Comparison of ENCODE assay signal across 11 cellular contexts in genomic region chr11:61120865-61121831, GRCh38. TPM values are rescaled to one million over a fixed set of nuclear protein-coding genes. Genes with fewer than 3 reads are reported as not detected.
A peak's percentile ranks its signal among the peaks of the same experiment; 100 is the strongest.
DNase-seq lines count a peak whose midpoint lies in the region; ATAC-seq and TF ChIP-seq lines count a peak whose summit lies in the region.
"Had no signal": no experiment of that assay in that cellular context is flagged by ENCODE, and none has a peak within 500 bp of the region (broad histone marks: within the 10 kb centered on the region; RNA-seq: fewer than 3 reads in every experiment).

No MANE protein-coding gene starts in this region.

- H3K36me3 Mint-ChIP-seq in activated T-cell treated with anti-CD3 and anti-CD28 coated beads, Interleukin-2, amount 50 U/mL, for 4 hours (ENCODE audit: insufficient read depth), result peaks cover 60% of the 10 kb centered on the region

- H3K9ac ChIP-seq in PC-3 (ENCODE audit: low read length), result no peak overlapping the region

- no peaks in the 10 kb centered on the region for H3K9me3 Mint-ChIP-seq in activated T-cell treated with anti-CD3 and anti-CD28 coated beads, Interleukin-2, amount 50 U/mL, for 4 hours

- H3K27ac ChIP-seq in heart right ventricle, result no peak overlapping the region
- no peak overlapping the region for H3K27ac ChIP-seq in PC-3 (ENCODE audit: low read length)

- H3K27me3 ChIP-seq in heart right ventricle, result no peaks in the 10 kb centered on the region
- no peaks in the 10 kb centered on the region for H3K27me3 ChIP-seq in PC-3 (ENCODE audit: low read length)

- H3K4me1 ChIP-seq in heart right ventricle (peaks cover 0 to 18% (median 13%) of the 10 kb centered on the region in 9 donors), PC-3 (ENCODE audit: insufficient read depth, low read length) (peaks cover 13% of the 10 kb centered on the region)

- no peak overlapping the region for H2AFZ ChIP-seq in PC-3 (ENCODE audit: low read length)

- 54 to 61% methylated on average over 17 of the region's 17 CpGs for WGBS in heart right ventricle, 2 donors

- no peaks in the 10 kb centered on the region for H4K20me1 ChIP-seq in PC-3 (ENCODE audit: low read length)

- no TSS peak for BruUV-seq in PC-3 (replicated peaks; lab: Mats Ljungman, UMichigan)

- H3K36me3 ChIP-seq in heart right ventricle, result peaks cover 0 to 5% (median 0%) of the 10 kb centered on the region in 9 donors
- no peaks in the 10 kb centered on the region for H3K36me3 ChIP-seq in PC-3 (ENCODE audit: low read depth, low read length)

- no peaks in the 10 kb centered on the region for H3F3A ChIP-seq in PC-3 (ENCODE audit: low read length, unreplicated experiment)

- peaks cover 66% of the 10 kb centered on the region for H3K4me1 Mint-ChIP-seq in activated T-cell treated with anti-CD3 and anti-CD28 coated beads, Interleukin-2, amount 50 U/mL, for 4 hours (ENCODE audit: low read depth)

- TF ChIP-seq CTCF in heart right ventricle (IDR thresholded peaks at IDR 0.05) (no peak), PC-3 (conservative IDR thresholded peaks at IDR 0.05; ENCODE audit: low read depth, low read length) (no peak)

- peak; percentile 64 to 69 for ATAC-seq in activated T-cell treated with anti-CD3 and anti-CD28 coated beads, Interleukin-2, amount 50 U/mL, for 4 hours
- ATAC-seq in heart right ventricle (peak; percentile 33 to 68 (median 50)), PC-3 (no peak), GM19351 (IDR thresholded peaks at IDR 0.05; ENCODE audit: unreplicated experiment) (no peak)

- no peak overlapping the region for H3K4me2 ChIP-seq in PC-3 (ENCODE audit: low read length)

- peak overlapping the region; percentile 62 for H3K4me3 Mint-ChIP-seq in activated T-cell treated with anti-CD3 and anti-CD28 coated beads, Interleukin-2, amount 50 U/mL, for 4 hours

- POLR2A ChIA-PET in PC-3 (lab: Charles Lee; ENCODE audit: unreplicated experiment), result no interaction called here

- H3K9me2 ChIP-seq in PC-3 (replicated peaks; ENCODE audit: low read length), result no peaks in the 10 kb centered on the region

- H3K4me3 ChIP-seq in heart right ventricle (no peak overlapping the region), PC-3 (ENCODE audit: low read length) (no peak overlapping the region)

- H3K9me3 ChIP-seq in heart right ventricle (no peaks in the 10 kb centered on the region), PC-3 (ENCODE audit: low read length) (no peaks in the 10 kb centered on the region)

- DNase-seq in activated gamma-delta T cell treated with Interleukin-2 at 50 U/mL for 16 hours (peak; percentile 52), activated gamma-delta T cell (lab: John Stamatoyannopoulos, UW) (no peak), heart right ventricle (peak; percentile 58 to 70), superior temporal gyrus (ENCODE audit: extremely low spot score) (peak; percentile 65), PC-3 (no peak), NCI-H2081 treated with DMSO at 0.1 percent for 48 hours (lab: John Stamatoyannopoulos, UW) (no peak)
- peak; percentile 33 for DNase-seq in activated T-cell treated with anti-CD3 and anti-CD28 coated beads, Interleukin-2, amount 50 U/mL, for 4 hours
- DNase-seq: NCI-H774 had no signal

- CTCF ChIA-PET in PC-3 (lab: Charles Lee), result no interaction called here

- intact Hi-C loops in heart right ventricle (cut with DNase I), result loop anchor here in 2 of 10 donors (10.0 kb wide), 1 partner anchor 206 kb away; the partner anchor contains the start of gene TMEM109 (in 2 of the 2)
- intact Hi-C loops in PC-3 (cut with micrococcal nuclease), result no loop called here

- no peaks in the 10 kb centered on the region for H3K27me3 Mint-ChIP-seq in activated T-cell treated with anti-CD3 and anti-CD28 coated beads, Interleukin-2, amount 50 U/mL, for 4 hours (ENCODE audit: low read depth)

- H3K79me2 ChIP-seq in PC-3 (ENCODE audit: low read length), result no peaks in the 10 kb centered on the region

RNA-seq across cellular contexts. Expression of gene CD5, which starts 18.9 kb away (rescaled TPM):
- total RNA-seq in activated T-cell treated with anti-CD3 and anti-CD28 coated beads, Interleukin-2, amount 50 U/mL, for 4 hours, result 100 to 1,000 TPM; 318 to 420 (median 359) TPM
- 1 to 10 TPM in 1 of 10 donors, under 1 TPM in 6, not detected in 3; 0.07 to 5.7 (median 0.38) TPM for total RNA-seq in heart right ventricle
- polyA plus RNA-seq in heart right ventricle, result under 1 TPM in 1 of 2 donors, not detected in 1; 0.12 TPM
- 0.11 and 0.12 TPM in 2 replicates for total RNA-seq in PC-3 (2014; rRNA removed)
- total RNA-seq: glomerular endothelial cell had no signal
- polyA plus RNA-seq: AG04450 had no signal

RNA-seq across cellular contexts. Expression of gene VPS37C, which starts 40.1 kb away (rescaled TPM):
- 10 to 100 TPM; 16.1 to 18.4 (median 17.0) TPM for total RNA-seq in activated T-cell treated with anti-CD3 and anti-CD28 coated beads, Interleukin-2, amount 50 U/mL, for 4 hours
- total RNA-seq in heart right ventricle (10 to 100 TPM; 10.6 to 21.8 (median 15.5) TPM), PC-3 (2014; rRNA removed) (28.9 and 34.9 TPM in 2 replicates)
- 10 to 100 TPM in 1 of 2 donors, 1 to 10 TPM in 1; 7.7 to 18.6 TPM for polyA plus RNA-seq in heart right ventricle

Comparison
In these comparisons a context has a peak if more than half of its experiments do, and no peak if none do; other contexts are left out.
1. DNase-seq: peak in activated gamma-delta T cell treated with Interleukin-2 at 50 U/mL for 16 hours (single experiment), activated T-cell treated with anti-CD3 and anti-CD28 coated beads, Interleukin-2, amount 50 U/mL, for 4 hours (single experiment), heart right ventricle (2 of 2) and superior temporal gyrus (single experiment); none in activated gamma-delta T cell (single experiment), PC-3 (single experiment) and NCI-H2081 treated with DMSO at 0.1 percent for 48 hours (single experiment).
2. ATAC-seq: peak in activated T-cell treated with anti-CD3 and anti-CD28 coated beads, Interleukin-2, amount 50 U/mL, for 4 hours (2 of 2) and heart right ventricle (8 of 8); none in PC-3 (single experiment) and GM19351 (single experiment).
3. RNA of gene CD5, which starts 18.9 kb away (total RNA-seq): 318 to 420 TPM in activated T-cell treated with anti-CD3 and anti-CD28 coated beads, Interleukin-2, amount 50 U/mL, for 4 hours; 0.07 to 5.7 TPM in heart right ventricle and 0.11 to 0.12 TPM in PC-3; every median in the first group is over 10 times any median in the second.